ENCODE assay signal across 1 cellular context in the genomic region with DNA sequence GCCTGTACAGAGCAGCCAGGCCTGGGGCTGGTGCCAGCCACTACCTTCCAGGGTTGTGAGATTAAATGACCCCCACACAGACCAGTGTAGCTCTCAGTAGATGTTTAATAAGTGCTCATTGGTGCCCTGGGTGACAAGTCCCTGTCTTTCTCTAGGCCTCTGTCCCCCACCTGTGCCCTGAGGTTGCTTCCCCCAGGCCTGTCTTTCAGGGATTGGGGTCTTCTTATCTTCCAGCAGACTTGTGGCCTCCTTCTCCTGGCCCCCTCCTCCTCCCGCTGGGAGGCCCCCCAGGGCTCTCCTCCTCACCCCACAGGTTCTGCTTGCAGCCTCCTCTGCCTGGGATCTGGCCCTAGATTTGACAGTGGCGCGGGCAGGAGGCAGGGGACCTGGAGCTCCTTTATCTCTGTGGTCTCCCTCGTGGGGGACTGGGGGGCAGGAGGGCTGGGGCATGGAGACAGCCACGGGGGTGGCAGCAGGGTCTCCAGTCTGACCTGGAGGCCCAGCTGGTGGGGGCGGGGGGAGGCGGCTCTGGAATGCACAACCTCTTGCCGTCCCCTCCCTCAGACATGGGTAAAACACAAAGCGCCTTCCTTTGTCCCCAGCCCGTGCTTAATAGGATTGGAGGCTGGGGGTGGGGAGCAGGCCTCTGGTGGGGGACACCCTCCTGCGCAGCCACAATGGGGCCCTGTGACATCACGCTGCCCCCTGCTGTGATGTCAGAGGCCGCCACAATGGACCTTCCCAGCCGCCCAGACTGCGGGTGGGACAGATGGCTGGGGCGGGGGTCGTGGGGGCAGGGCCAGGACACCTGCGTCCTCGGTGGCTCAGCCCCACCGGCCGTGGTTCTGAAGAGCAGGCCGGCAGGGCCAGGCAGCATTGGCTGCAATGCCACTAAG.
TF ChIP-seq lines count a peak whose summit lies in the region.

No MANE protein-coding gene starts in this region.

TF ChIP-seq in WTC11, 78 proteins besides CTCF, POLR2A, EP300 and RAD21 (continued from another document):
- TF ChIP-seq, protein P1, sequence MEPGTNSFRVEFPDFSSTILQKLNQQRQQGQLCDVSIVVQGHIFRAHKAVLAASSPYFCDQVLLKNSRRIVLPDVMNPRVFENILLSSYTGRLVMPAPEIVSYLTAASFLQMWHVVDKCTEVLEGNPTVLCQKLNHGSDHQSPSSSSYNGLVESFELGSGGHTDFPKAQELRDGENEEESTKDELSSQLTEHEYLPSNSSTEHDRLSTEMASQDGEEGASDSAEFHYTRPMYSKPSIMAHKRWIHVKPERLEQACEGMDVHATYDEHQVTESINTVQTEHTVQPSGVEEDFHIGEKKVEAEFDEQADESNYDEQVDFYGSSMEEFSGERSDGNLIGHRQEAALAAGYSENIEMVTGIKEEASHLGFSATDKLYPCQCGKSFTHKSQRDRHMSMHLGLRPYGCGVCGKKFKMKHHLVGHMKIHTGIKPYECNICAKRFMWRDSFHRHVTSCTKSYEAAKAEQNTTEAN (CRISPR knock-in tag; IDR thresholded peaks at IDR 0.05) = no peak
- TF ChIP-seq, protein P2, sequence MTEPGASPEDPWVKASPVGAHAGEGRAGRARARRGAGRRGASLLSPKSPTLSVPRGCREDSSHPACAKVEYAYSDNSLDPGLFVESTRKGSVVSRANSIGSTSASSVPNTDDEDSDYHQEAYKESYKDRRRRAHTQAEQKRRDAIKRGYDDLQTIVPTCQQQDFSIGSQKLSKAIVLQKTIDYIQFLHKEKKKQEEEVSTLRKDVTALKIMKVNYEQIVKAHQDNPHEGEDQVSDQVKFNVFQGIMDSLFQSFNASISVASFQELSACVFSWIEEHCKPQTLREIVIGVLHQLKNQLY (CRISPR knock-in tag; IDR thresholded peaks at IDR 0.05) = no peak
- TF ChIP-seq ZNF671 (CRISPR knock-in tag; IDR thresholded peaks at IDR 0.05) (no peak), SOX15 (CRISPR knock-in tag; IDR thresholded peaks at IDR 0.05) (no peak), KAT7 (CRISPR knock-in tag; IDR thresholded peaks at IDR 0.05; ENCODE audit: borderline replicate concordance) (no peak), HMGA2 (CRISPR knock-in tag; IDR thresholded peaks at IDR 0.05) (no peak), FOXJ3 (CRISPR knock-in tag; IDR thresholded peaks at IDR 0.05; ENCODE audit: borderline replicate concordance) (no peak), CREB1 (CRISPR knock-in tag; IDR thresholded peaks at IDR 0.05) (no peak), GRHL2 (CRISPR knock-in tag; IDR thresholded peaks at IDR 0.05; ENCODE audit: insufficient replicate concordance, severe bottlenecking) (no peak), ELF4 (CRISPR knock-in tag; IDR thresholded peaks at IDR 0.05; ENCODE audit: low read depth) (no peak), NFATC4 (CRISPR knock-in tag; IDR thresholded peaks at IDR 0.05) (no peak), ETV6 (CRISPR knock-in tag; IDR thresholded peaks at IDR 0.05) (0 out of 2 replicates have a peak, but pooled peaks have one; percentile 35), JUN (CRISPR knock-in tag; IDR thresholded peaks at IDR 0.05) (no peak; the same call in 1 of the 2 replicates), CREM (CRISPR knock-in tag; IDR thresholded peaks at IDR 0.05) (peak; percentile 79), FOXK1 (CRISPR knock-in tag; IDR thresholded peaks at IDR 0.05) (no peak), NFYB (CRISPR knock-in tag; conservative IDR thresholded peaks at IDR 0.05; ENCODE audit: low read depth) (no peak), FOXP1 (CRISPR knock-in tag; IDR thresholded peaks at IDR 0.05; ENCODE audit: borderline replicate concordance) (no peak), GABPB1 (CRISPR knock-in tag; IDR thresholded peaks at IDR 0.05) (no peak)
- TF ChIP-seq, protein P3, sequence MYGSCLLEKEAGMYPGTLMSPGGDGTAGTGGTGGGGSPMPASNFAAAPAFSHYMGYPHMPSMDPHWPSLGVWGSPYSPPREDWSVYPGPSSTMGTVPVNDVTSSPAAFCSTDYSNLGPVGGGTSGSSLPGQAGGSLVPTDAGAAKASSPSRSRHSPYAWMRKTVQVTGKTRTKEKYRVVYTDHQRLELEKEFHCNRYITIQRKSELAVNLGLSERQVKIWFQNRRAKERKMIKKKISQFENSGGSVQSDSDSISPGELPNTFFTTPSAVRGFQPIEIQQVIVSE (CRISPR knock-in tag; IDR thresholded peaks at IDR 0.05; ENCODE audit: borderline replicate concordance) = no peak
- TF ChIP-seq, protein P4, sequence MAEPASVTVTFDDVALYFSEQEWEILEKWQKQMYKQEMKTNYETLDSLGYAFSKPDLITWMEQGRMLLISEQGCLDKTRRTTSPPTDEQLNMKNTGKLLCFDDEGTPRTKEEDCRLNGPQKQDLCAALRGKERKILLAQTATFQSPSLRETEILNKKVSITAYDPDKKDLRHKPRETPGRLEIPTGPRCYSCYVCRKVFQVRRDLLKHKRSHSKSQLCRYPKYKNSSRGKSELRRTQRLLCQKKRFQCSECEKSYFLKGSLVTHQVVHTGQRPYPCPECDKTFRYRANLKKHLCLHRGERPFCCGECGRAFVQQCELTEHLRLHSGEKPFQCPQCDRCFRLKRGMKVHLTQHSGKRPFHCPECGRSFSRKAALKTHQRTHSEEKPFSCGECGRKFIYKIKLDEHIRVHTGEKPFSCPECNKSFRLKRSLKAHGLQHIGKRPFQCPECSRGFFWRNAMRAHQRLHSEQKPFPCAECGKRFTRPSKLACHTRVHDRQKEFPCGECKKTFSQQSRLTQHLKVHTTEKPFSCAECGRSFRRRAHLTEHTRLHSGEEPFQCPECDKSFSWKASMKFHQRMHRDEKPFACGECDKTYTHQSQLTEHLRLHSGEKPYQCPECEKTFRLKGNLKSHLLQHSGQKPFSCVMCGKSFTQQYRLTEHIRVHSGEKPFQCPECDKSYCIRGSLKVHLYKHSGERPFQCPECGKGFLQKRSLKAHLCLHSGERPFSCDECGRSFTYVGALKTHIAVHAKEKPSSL (CRISPR knock-in tag; conservative IDR thresholded peaks at IDR 0.05) = no peak
- TF ChIP-seq, protein P5, sequence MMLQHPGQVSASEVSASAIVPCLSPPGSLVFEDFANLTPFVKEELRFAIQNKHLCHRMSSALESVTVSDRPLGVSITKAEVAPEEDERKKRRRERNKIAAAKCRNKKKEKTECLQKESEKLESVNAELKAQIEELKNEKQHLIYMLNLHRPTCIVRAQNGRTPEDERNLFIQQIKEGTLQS (CRISPR knock-in tag; conservative IDR thresholded peaks at IDR 0.05) = no peak
- TF ChIP-seq, protein P6, sequence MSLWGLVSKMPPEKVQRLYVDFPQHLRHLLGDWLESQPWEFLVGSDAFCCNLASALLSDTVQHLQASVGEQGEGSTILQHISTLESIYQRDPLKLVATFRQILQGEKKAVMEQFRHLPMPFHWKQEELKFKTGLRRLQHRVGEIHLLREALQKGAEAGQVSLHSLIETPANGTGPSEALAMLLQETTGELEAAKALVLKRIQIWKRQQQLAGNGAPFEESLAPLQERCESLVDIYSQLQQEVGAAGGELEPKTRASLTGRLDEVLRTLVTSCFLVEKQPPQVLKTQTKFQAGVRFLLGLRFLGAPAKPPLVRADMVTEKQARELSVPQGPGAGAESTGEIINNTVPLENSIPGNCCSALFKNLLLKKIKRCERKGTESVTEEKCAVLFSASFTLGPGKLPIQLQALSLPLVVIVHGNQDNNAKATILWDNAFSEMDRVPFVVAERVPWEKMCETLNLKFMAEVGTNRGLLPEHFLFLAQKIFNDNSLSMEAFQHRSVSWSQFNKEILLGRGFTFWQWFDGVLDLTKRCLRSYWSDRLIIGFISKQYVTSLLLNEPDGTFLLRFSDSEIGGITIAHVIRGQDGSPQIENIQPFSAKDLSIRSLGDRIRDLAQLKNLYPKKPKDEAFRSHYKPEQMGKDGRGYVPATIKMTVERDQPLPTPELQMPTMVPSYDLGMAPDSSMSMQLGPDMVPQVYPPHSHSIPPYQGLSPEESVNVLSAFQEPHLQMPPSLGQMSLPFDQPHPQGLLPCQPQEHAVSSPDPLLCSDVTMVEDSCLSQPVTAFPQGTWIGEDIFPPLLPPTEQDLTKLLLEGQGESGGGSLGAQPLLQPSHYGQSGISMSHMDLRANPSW (CRISPR knock-in tag; conservative IDR thresholded peaks at IDR 0.05; ENCODE audit: low read depth) = no peak
- TF ChIP-seq, protein P7, sequence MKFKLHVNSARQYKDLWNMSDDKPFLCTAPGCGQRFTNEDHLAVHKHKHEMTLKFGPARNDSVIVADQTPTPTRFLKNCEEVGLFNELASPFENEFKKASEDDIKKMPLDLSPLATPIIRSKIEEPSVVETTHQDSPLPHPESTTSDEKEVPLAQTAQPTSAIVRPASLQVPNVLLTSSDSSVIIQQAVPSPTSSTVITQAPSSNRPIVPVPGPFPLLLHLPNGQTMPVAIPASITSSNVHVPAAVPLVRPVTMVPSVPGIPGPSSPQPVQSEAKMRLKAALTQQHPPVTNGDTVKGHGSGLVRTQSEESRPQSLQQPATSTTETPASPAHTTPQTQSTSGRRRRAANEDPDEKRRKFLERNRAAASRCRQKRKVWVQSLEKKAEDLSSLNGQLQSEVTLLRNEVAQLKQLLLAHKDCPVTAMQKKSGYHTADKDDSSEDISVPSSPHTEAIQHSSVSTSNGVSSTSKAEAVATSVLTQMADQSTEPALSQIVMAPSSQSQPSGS (CRISPR knock-in tag; IDR thresholded peaks at IDR 0.05; ENCODE audit: borderline replicate concordance, low read depth) = no peak
- TF ChIP-seq, protein P8, sequence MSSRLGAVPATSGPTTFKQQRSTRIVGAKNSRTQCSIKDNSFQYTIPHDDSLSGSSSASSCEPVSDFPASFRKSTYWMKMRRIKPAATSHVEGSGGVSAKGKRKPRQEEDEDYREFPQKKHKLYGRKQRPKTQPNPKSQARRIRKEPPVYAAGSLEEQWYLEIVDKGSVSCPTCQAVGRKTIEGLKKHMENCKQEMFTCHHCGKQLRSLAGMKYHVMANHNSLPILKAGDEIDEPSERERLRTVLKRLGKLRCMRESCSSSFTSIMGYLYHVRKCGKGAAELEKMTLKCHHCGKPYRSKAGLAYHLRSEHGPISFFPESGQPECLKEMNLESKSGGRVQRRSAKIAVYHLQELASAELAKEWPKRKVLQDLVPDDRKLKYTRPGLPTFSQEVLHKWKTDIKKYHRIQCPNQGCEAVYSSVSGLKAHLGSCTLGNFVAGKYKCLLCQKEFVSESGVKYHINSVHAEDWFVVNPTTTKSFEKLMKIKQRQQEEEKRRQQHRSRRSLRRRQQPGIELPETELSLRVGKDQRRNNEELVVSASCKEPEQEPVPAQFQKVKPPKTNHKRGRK (CRISPR knock-in tag; IDR thresholded peaks at IDR 0.05; ENCODE audit: borderline replicate concordance) = no peak
- TF ChIP-seq, protein P9, sequence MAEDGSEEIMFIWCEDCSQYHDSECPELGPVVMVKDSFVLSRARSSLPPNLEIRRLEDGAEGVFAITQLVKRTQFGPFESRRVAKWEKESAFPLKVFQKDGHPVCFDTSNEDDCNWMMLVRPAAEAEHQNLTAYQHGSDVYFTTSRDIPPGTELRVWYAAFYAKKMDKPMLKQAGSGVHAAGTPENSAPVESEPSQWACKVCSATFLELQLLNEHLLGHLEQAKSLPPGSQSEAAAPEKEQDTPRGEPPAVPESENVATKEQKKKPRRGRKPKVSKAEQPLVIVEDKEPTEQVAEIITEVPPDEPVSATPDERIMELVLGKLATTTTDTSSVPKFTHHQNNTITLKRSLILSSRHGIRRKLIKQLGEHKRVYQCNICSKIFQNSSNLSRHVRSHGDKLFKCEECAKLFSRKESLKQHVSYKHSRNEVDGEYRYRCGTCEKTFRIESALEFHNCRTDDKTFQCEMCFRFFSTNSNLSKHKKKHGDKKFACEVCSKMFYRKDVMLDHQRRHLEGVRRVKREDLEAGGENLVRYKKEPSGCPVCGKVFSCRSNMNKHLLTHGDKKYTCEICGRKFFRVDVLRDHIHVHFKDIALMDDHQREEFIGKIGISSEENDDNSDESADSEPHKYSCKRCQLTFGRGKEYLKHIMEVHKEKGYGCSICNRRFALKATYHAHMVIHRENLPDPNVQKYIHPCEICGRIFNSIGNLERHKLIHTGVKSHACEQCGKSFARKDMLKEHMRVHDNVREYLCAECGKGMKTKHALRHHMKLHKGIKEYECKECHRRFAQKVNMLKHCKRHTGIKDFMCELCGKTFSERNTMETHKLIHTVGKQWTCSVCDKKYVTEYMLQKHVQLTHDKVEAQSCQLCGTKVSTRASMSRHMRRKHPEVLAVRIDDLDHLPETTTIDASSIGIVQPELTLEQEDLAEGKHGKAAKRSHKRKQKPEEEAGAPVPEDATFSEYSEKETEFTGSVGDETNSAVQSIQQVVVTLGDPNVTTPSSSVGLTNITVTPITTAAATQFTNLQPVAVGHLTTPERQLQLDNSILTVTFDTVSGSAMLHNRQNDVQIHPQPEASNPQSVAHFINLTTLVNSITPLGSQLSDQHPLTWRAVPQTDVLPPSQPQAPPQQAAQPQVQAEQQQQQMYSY (CRISPR knock-in tag; IDR thresholded peaks at IDR 0.05) = no peak
- TF ChIP-seq, protein P10, sequence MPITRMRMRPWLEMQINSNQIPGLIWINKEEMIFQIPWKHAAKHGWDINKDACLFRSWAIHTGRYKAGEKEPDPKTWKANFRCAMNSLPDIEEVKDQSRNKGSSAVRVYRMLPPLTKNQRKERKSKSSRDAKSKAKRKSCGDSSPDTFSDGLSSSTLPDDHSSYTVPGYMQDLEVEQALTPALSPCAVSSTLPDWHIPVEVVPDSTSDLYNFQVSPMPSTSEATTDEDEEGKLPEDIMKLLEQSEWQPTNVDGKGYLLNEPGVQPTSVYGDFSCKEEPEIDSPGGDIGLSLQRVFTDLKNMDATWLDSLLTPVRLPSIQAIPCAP (CRISPR knock-in tag; IDR thresholded peaks at IDR 0.05) = no peak
